Comparison of ENCODE assay signal across 22 cellular contexts in the genomic region with DNA sequence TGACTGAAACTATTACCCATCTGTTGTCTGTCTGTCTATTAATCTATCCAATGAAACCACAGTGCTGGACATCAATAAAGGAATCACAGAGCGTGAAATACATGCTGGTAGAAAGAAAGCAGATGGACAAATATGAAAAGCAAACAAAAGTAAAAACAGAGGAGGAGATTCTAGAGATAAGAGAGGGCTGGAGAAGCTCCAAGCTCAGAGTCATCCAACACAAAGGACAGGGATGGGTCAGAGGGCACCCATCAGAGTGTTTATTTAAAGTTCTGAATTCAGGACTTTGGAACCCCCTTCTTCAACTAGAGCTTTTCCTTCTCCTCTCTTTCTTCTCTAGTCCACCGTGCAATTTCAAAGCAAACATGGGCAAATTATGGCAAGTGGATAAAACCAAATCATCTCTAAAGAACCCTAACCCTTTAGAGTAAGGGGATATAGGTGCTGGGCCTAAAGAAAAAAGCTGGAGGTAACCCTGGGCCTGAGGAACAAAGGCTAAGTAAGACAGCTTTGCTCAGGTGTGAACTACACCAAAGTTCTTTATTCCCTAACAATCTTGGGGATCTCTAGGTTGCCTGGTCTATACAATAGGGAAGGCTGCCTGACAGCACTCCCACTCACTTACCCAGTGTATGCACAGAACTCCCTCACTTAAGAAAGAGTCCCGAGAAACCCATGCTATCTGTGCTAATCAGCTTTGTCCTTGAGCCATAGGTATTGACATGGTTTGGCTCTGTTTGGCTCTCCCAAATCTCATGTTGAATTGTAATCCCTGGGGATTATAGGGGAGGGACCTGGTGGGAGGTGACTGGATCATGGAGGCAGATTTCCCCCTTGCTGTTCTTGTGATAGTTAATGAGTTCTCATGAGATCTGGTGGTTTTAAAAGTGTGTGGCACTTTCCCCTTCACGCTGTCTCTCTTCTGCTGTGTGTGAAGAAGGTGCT.
DNase-seq lines count a peak whose midpoint lies in the region; ATAC-seq, FAIRE-seq and TF ChIP-seq lines count a peak whose summit lies in the region.
"Had no signal": no experiment of that assay in that cellular context is flagged by ENCODE, and none has a peak within 500 bp of the region (broad histone marks: within the 10 kb centered on the region; RNA-seq: fewer than 3 reads in every experiment).

No MANE protein-coding gene starts in this region.

- H3K36me3 Mint-ChIP-seq in neural crest cell (ENCODE audit: low read depth), result peaks cover 3% of the 10 kb centered on the region
- H3K36me3 Mint-ChIP-seq in type B pancreatic cell, result no peaks in the 10 kb centered on the region
- H3K36me3 Mint-ChIP-seq: activated naive CD4-positive, alpha-beta T cell treated with anti-CD3 and anti-CD28 coated beads, Interleukin-2, amount 50 U/mL, for 24 hours; stimulated activated effector memory CD8-positive, alpha-beta T cell treated with anti-CD3 and anti-CD28 coated beads, Interleukin-12 subunit alpha, Interleukin-12 subunit beta, amount 100 ng/mL, for 72 hours had no signal

- POLR2A ChIA-PET in K562 (lab: Yijun Ruan, JAX), result interaction anchor here (0.6 to 1.0 kb wide), 4 partner anchors 8 to 802 kb away, joined by 3 read pairs; no protein-coding TSS in a partner anchor

- no peak overlapping the region for H3K4me2 ChIP-seq in K562 (ENCODE audit: insufficient read depth, low read length)

- DNase-seq in EL, result peak; percentile 35
- DNase-seq in NCI-H82 treated with DMSO at 0.1 percent for 48 hours (lab: John Stamatoyannopoulos, UW; ENCODE audit: unreplicated experiment), result peak; percentile 74
- no peak for DNase-seq in K562 (ENCODE audit: extremely low read depth in 1 of 4, low spot score in 3 of 4)
- DNase-seq in neural crest cell (ENCODE audit: low read depth, low spot score), result no peak
- DNase-seq in Right ventricle myocardium superior, result no peak
- DNase-seq in type B pancreatic cell (ENCODE audit: extremely low spot score, unreplicated experiment), result no peak
- DNase-seq in stimulated activated CD4-positive, alpha-beta T cell treated with anti-CD3 and anti-CD28 coated beads, Interleukin-1b, Interleukin-23, amount 100 ng/mL, for 48 hours, result no peak
- DNase-seq: activated CD8-positive, alpha-beta T cell treated with anti-CD3 and anti-CD28 coated beads, Interleukin-2, amount 10 ng/mL, durations not matched to agents 7 days and 5 days; activated T-cell treated with anti-CD3 and anti-CD28 coated beads, Interleukin-2, amount 50 U/mL, for 48 hours; COR-L47; Karpas-422; lower lobe of right lung; NCI-H1417; occipital lobe had no signal

- in situ Hi-C loops in K562 (cut with MboI), result no loop called here

- FAIRE-seq in K562 (lab: Jason Lieb, UNC), result peak; percentile 84
- FAIRE-seq: colon, G401.6 had no signal

- 36% methylated on average over 4 of the region's 4 CpGs for WGBS in K562 (ENCODE audit: insufficient coverage, low coverage, missing lambda C conversion rate)

- ATAC-seq in K562 (peak; percentile 60), Right ventricle myocardium superior (ENCODE audit: poor library complexity) (no peak)
- ATAC-seq: activated CD4-positive, CD25-positive, alpha-beta regulatory T cell treated with anti-CD3 and anti-CD28 coated beads, Interleukin-2, amount 50 U/mL, for 24 hours; activated CD8-positive, alpha-beta T cell treated with anti-CD3 and anti-CD28 coated beads, Interleukin-2, amount 10 ng/mL, durations not matched to agents 7 days and 5 days; lower lobe of right lung; stimulated activated effector memory CD8-positive, alpha-beta T cell treated with anti-CD3 and anti-CD28 coated beads, Interleukin-12 subunit alpha, Interleukin-12 subunit beta, amount 100 ng/mL, for 72 hours had no signal

- peaks cover 3% of the 10 kb centered on the region for H3K9me3 Mint-ChIP-seq in neural crest cell
- peaks cover 4% of the 10 kb centered on the region for H3K9me3 Mint-ChIP-seq in type B pancreatic cell
- H3K9me3 Mint-ChIP-seq: activated naive CD4-positive, alpha-beta T cell treated with anti-CD3 and anti-CD28 coated beads, Interleukin-2, amount 50 U/mL, for 24 hours had no signal

- peaks cover 0 to 16% of the 10 kb centered on the region in 2 experiments; a peak in 2 of 5 replicates for H3K4me1 ChIP-seq in K562 (replicated peaks in 1 of 2; ENCODE audit: control insufficient read depth in 2 of 2, insufficient read depth in 2 of 2, low read length in 2 of 2)
- H3K4me1 ChIP-seq: lower lobe of right lung, right atrium auricular region had no signal

- H3K9me1 ChIP-seq in K562 (ENCODE audit: control insufficient read depth, insufficient read depth, low read length), result no peaks in the 10 kb centered on the region

- TF ChIP-seq CTCF in K562 (IDR thresholded peaks at IDR 0.05 in 2 of 3, conservative IDR thresholded peaks at IDR 0.05 in 1 of 3; ENCODE audit: insufficient read depth in 2 of 3, low read depth in 1 of 3, low read length in 3 of 3), result no peak
- no peak for TF ChIP-seq CTCF in neural crest cell (conservative IDR thresholded peaks at IDR 0.05)
- no peak for TF ChIP-seq CTCF in type B pancreatic cell (conservative IDR thresholded peaks at IDR 0.05)

- H3K79me2 ChIP-seq in K562 (ENCODE audit: control insufficient read depth, insufficient read depth, low read length), result no peaks in the 10 kb centered on the region

- no TSS peak for BruUV-seq in K562 (replicated peaks; lab: Mats Ljungman, UMichigan)

- no peak for TF ChIP-seq RAD21 in K562 (CRISPR knock-in tag; conservative IDR thresholded peaks at IDR 0.05 in 1 of 2, IDR thresholded peaks at IDR 0.05 in 1 of 2)

- no peak overlapping the region for H3K4me3 Mint-ChIP-seq in neural crest cell
- no peak overlapping the region for H3K4me3 Mint-ChIP-seq in type B pancreatic cell
- H3K4me3 Mint-ChIP-seq: activated CD8-positive, alpha-beta T cell treated with anti-CD3 and anti-CD28 coated beads, Interleukin-2, amount 10 ng/mL, durations not matched to agents 7 days and 5 days; activated naive CD4-positive, alpha-beta T cell treated with anti-CD3 and anti-CD28 coated beads, Interleukin-2, amount 50 U/mL, for 24 hours; stimulated activated effector memory CD8-positive, alpha-beta T cell treated with anti-CD3 and anti-CD28 coated beads, Interleukin-12 subunit alpha, Interleukin-12 subunit beta, amount 100 ng/mL, for 72 hours; T-helper 2 cell treated with Interferon-gamma antibody and Interleukin-4, amounts not matched to agents 5 μg/mL and 100 μg/mL, for 36 hours had no signal

- no peak for TF ChIP-seq POLR2A in K562 (conservative IDR thresholded peaks at IDR 0.05)

- peak overlapping the region; percentile 66 for H3K27ac Mint-ChIP-seq in neural crest cell (ENCODE audit: unreplicated experiment)
- H3K27ac Mint-ChIP-seq in type B pancreatic cell, result no peak overlapping the region
- H3K27ac Mint-ChIP-seq: activated CD8-positive, alpha-beta T cell treated with anti-CD3 and anti-CD28 coated beads, Interleukin-2, amount 10 ng/mL, durations not matched to agents 7 days and 5 days; activated naive CD4-positive, alpha-beta T cell treated with anti-CD3 and anti-CD28 coated beads, Interleukin-2, amount 50 U/mL, for 24 hours; stimulated activated effector memory CD8-positive, alpha-beta T cell treated with anti-CD3 and anti-CD28 coated beads, Interleukin-12 subunit alpha, Interleukin-12 subunit beta, amount 100 ng/mL, for 72 hours; T-helper 2 cell treated with Interferon-gamma antibody and Interleukin-4, amounts not matched to agents 5 μg/mL and 100 μg/mL, for 36 hours had no signal

- no peaks in the 10 kb centered on the region for H3K27me3 ChIP-seq in K562 (ENCODE audit: control insufficient read depth in 2 of 2, insufficient read depth in 2 of 2, low read length in 2 of 2)
- H3K27me3 ChIP-seq: right atrium auricular region had no signal

- no peak overlapping the region for H3K9ac ChIP-seq in K562 (ENCODE audit: insufficient read depth in 1 of 2, low read depth in 2 of 2, low read length in 2 of 2)

- CTCF ChIA-PET in K562 (lab: Yijun Ruan, JAX; ENCODE audit: low intra/inter-chr PET ratio), result no interaction called here

- no peaks in the 10 kb centered on the region; the same call in 1 of the 2 replicates for H3K9me3 ChIP-seq in K562 (replicated peaks; ENCODE audit: control insufficient read depth, insufficient read depth, low read depth, low read length)
- H3K9me3 ChIP-seq: lower lobe of right lung, right atrium auricular region, thoracic aorta had no signal

- no peaks in the 10 kb centered on the region for H4K20me1 ChIP-seq in K562 (replicated peaks; ENCODE audit: control insufficient read depth, insufficient read depth, low read length)

- H3K27ac ChIP-seq in K562 (ENCODE audit: extremely low read depth, low read depth, low read length), result no peak overlapping the region
- H3K27ac ChIP-seq: lower lobe of right lung, right atrium auricular region, thoracic aorta had no signal

- H3K4me1 Mint-ChIP-seq in neural crest cell, result peaks cover 20% of the 10 kb centered on the region
- H3K4me1 Mint-ChIP-seq in type B pancreatic cell (ENCODE audit: unreplicated experiment), result peaks cover 3% of the 10 kb centered on the region
- H3K4me1 Mint-ChIP-seq: activated naive CD4-positive, alpha-beta T cell treated with anti-CD3 and anti-CD28 coated beads, Interleukin-2, amount 50 U/mL, for 24 hours had no signal

- H3K36me3 ChIP-seq in K562 (ENCODE audit: control insufficient read depth, insufficient read depth, low read length), result no peaks in the 10 kb centered on the region
- H3K36me3 ChIP-seq: lower lobe of right lung, right atrium auricular region, thoracic aorta had no signal

- TF ChIP-seq EP300 in K562 (IDR thresholded peaks at IDR 0.05; ENCODE audit: low read length), result no peak

- no peak overlapping the region for H3K4me3 ChIP-seq in K562
- H3K4me3 ChIP-seq: lower lobe of right lung, right atrium auricular region, thoracic aorta had no signal

- H3K27me3 Mint-ChIP-seq in neural crest cell (ENCODE audit: low read depth) (no peaks in the 10 kb centered on the region), type B pancreatic cell (peaks cover 3% of the 10 kb centered on the region)

- intact Hi-C loops in K562 (cut with micrococcal nuclease) (no loop called here), Right ventricle myocardium superior (cut with DNase I) (no loop called here)

- H2AFZ ChIP-seq in K562 (ENCODE audit: low read depth, low read length), result peak overlapping the region; percentile 16; the same call in 1 of the 2 replicates

TF ChIP-seq in K562, 482 proteins besides CTCF, POLR2A, EP300 and RAD21 (continues in another document):
- TF ChIP-seq, protein P1, sequence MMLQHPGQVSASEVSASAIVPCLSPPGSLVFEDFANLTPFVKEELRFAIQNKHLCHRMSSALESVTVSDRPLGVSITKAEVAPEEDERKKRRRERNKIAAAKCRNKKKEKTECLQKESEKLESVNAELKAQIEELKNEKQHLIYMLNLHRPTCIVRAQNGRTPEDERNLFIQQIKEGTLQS (IDR thresholded peaks at IDR 0.05), result no peak
- TF ChIP-seq, protein P1 (CRISPR knock-in tag; conservative IDR thresholded peaks at IDR 0.05), result no peak
- TF ChIP-seq RFX7 (CRISPR knock-in tag; IDR thresholded peaks at IDR 0.05) (no peak), ETS2 (tag; IDR thresholded peaks at IDR 0.05; ENCODE audit: borderline replicate concordance, poor library complexity, severe bottlenecking) (no peak), KLF6 (CRISPR knock-in tag; IDR thresholded peaks at IDR 0.05; ENCODE audit: borderline replicate concordance) (no peak)

Comparison
In these comparisons a context has a peak if more than half of its experiments do, and no peak if none do; other contexts are left out.
1. DNase-seq: peak in EL (single experiment) and NCI-H82 treated with DMSO at 0.1 percent for 48 hours (single experiment); none in K562 (0 of 4), neural crest cell (single experiment), Right ventricle myocardium superior (single experiment), type B pancreatic cell (single experiment) and stimulated activated CD4-positive, alpha-beta T cell treated with anti-CD3 and anti-CD28 coated beads, Interleukin-1b, Interleukin-23, amount 100 ng/mL, for 48 hours (single experiment).